In the genomic region with DNA sequence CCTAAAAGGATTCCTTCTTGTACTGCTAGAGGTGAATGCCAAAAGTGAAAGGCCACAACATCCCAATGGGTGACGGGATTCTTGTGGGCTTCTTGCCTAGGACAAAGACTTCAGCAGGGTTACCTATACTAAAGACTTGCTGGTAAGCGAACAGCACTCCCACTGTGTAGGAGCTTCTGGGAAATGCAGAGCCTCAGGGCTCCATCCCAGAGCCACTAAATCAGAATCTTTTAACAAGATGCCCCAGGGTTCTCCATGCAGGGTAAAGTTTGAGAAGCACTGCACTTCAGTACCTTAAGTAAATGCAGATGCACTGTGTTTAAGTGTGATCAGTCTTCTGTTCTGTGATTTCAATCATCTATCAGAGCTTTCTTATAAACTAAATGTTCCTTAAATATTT, we compare ENCODE assay signal across 1 cellular context.
TF ChIP-seq lines count a peak whose summit lies in the region.

No MANE protein-coding gene starts in this region.

TF ChIP-seq in GM23338, 12 proteins besides CTCF, POLR2A, EP300 and RAD21 (continued from another document):
- TF ChIP-seq, protein P1, sequence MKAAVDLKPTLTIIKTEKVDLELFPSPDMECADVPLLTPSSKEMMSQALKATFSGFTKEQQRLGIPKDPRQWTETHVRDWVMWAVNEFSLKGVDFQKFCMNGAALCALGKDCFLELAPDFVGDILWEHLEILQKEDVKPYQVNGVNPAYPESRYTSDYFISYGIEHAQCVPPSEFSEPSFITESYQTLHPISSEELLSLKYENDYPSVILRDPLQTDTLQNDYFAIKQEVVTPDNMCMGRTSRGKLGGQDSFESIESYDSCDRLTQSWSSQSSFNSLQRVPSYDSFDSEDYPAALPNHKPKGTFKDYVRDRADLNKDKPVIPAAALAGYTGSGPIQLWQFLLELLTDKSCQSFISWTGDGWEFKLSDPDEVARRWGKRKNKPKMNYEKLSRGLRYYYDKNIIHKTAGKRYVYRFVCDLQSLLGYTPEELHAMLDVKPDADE (IDR thresholded peaks at IDR 0.05) = no peak
- no peak for TF ChIP-seq EZH2phosphoT487 (IDR thresholded peaks at IDR 0.05; ENCODE audit: unreplicated experiment)
